Comparison of ENCODE assay signal across 1 cellular context in the genomic region with DNA sequence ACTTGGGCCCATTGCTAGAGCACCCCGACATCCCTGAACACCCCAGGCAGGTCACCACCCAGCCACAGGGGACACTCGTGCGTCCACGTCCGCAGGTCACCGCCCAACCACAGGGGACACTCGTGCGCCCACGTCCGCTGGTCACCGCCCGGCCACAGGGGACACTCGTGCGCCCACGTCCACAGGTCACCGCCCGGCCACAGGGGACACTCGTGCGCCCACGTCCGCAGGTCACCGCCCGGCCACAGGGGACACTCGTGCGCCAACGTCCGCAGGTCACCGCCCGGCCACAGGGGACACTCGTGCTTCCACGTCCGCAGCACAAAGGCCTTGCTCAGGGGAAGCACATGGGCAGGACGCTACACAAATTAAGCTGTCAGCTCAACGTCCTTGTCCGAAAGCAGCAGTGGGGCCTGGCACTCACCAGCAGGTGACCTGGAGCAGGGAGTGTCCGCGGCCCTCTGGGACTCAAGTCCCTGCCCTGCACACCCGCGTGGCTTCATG.
TF ChIP-seq lines count a peak whose summit lies in the region.

No MANE protein-coding gene starts in this region.

TF ChIP-seq in HepG2, 621 proteins besides CTCF, POLR2A, EP300 and RAD21 (continued from another document and continues in another):
- TF ChIP-seq ZBTB33 (CRISPR knock-in tag; IDR thresholded peaks at IDR 0.05) (peak; percentile 100), ZNF280D (CRISPR knock-in tag; IDR thresholded peaks at IDR 0.05) (peak; percentile 88; the same call in 1 of the 2 replicates), SOX5 (CRISPR knock-in tag; IDR thresholded peaks at IDR 0.05; ENCODE audit: borderline replicate concordance) (no peak), SMARCE1 (IDR thresholded peaks at IDR 0.05; ENCODE audit: borderline replicate concordance) (no peak), ZNF224 (CRISPR knock-in tag; IDR thresholded peaks at IDR 0.05) (no peak), MATR3 (CRISPR knock-in tag; IDR thresholded peaks at IDR 0.05) (peak; percentile 81; the same call in 1 of the 2 replicates), GABPA (IDR thresholded peaks at IDR 0.05; ENCODE audit: low read depth, low read length) (no peak), GABPA (CRISPR knock-in tag; IDR thresholded peaks at IDR 0.05; ENCODE audit: low read depth) (no peak), ZFP37 (CRISPR knock-in tag; IDR thresholded peaks at IDR 0.05; ENCODE audit: borderline replicate concordance) (no peak), KDM6A (CRISPR knock-in tag; IDR thresholded peaks at IDR 0.05; ENCODE audit: low read depth) (no peak), KDM2A (CRISPR knock-in tag; IDR thresholded peaks at IDR 0.05; ENCODE audit: borderline replicate concordance, low read depth) (0 out of 2 replicates have a peak, but pooled peaks have one; percentile 50), HOXA7 (CRISPR knock-in tag; IDR thresholded peaks at IDR 0.05) (no peak), BCLAF1 (IDR thresholded peaks at IDR 0.05) (no peak), IRX3 (CRISPR knock-in tag; IDR thresholded peaks at IDR 0.05; ENCODE audit: borderline replicate concordance, low read depth) (no peak), NFYB (CRISPR knock-in tag; IDR thresholded peaks at IDR 0.05) (no peak), RBAK (CRISPR knock-in tag; IDR thresholded peaks at IDR 0.05) (no peak), GPN1 (CRISPR knock-in tag; IDR thresholded peaks at IDR 0.05; ENCODE audit: borderline replicate concordance) (no peak; the same call in 1 of the 2 replicates), ZBTB46 (CRISPR knock-in tag; IDR thresholded peaks at IDR 0.05; ENCODE audit: borderline replicate concordance) (no peak), MXD3 (CRISPR knock-in tag; IDR thresholded peaks at IDR 0.05) (no peak), GLI4 (CRISPR knock-in tag; IDR thresholded peaks at IDR 0.05; ENCODE audit: borderline replicate concordance) (no peak), PHF21A (CRISPR knock-in tag; IDR thresholded peaks at IDR 0.05) (no peak), MLXIP (CRISPR knock-in tag; IDR thresholded peaks at IDR 0.05; ENCODE audit: borderline replicate concordance) (no peak), ZSCAN12 (CRISPR knock-in tag; IDR thresholded peaks at IDR 0.05) (no peak), ELK4 (CRISPR knock-in tag; IDR thresholded peaks at IDR 0.05; ENCODE audit: borderline replicate concordance) (no peak), REL (CRISPR knock-in tag; conservative IDR thresholded peaks at IDR 0.05) (no peak), KLF9 (CRISPR knock-in tag; IDR thresholded peaks at IDR 0.05; ENCODE audit: low read depth) (no peak), NR2F1 (CRISPR knock-in tag; IDR thresholded peaks at IDR 0.05) (no peak), GZF1 (CRISPR knock-in tag; IDR thresholded peaks at IDR 0.05) (peak; percentile 79; the same call in 1 of the 2 replicates), PRDM10 (CRISPR knock-in tag; IDR thresholded peaks at IDR 0.05; ENCODE audit: low read depth) (no peak), SMYD3 (CRISPR knock-in tag; IDR thresholded peaks at IDR 0.05) (no peak), E2F2 (CRISPR knock-in tag; IDR thresholded peaks at IDR 0.05; ENCODE audit: borderline replicate concordance) (no peak)
- TF ChIP-seq, protein P1, sequence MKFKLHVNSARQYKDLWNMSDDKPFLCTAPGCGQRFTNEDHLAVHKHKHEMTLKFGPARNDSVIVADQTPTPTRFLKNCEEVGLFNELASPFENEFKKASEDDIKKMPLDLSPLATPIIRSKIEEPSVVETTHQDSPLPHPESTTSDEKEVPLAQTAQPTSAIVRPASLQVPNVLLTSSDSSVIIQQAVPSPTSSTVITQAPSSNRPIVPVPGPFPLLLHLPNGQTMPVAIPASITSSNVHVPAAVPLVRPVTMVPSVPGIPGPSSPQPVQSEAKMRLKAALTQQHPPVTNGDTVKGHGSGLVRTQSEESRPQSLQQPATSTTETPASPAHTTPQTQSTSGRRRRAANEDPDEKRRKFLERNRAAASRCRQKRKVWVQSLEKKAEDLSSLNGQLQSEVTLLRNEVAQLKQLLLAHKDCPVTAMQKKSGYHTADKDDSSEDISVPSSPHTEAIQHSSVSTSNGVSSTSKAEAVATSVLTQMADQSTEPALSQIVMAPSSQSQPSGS (CRISPR knock-in tag; IDR thresholded peaks at IDR 0.05): peak; percentile 47; the same call in 1 of the 2 replicates
- TF ChIP-seq, protein P2, sequence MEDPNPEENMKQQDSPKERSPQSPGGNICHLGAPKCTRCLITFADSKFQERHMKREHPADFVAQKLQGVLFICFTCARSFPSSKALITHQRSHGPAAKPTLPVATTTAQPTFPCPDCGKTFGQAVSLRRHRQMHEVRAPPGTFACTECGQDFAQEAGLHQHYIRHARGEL (CRISPR knock-in tag; IDR thresholded peaks at IDR 0.05): no peak
